ENCODE assay signal across 13 cellular contexts in genomic region chr12:55719371-55719770, GRCh38. TPM values are rescaled to one million over a fixed set of nuclear protein-coding genes. Genes with fewer than 3 reads are reported as not detected.
DNase-seq lines count a peak whose midpoint lies in the region; ATAC-seq and TF ChIP-seq lines count a peak whose summit lies in the region.
"Had no signal": no experiment of that assay in that cellular context is flagged by ENCODE, and none has a peak within 500 bp of the region (broad histone marks: within the 10 kb centered on the region; RNA-seq: fewer than 3 reads in every experiment).

No MANE protein-coding gene starts in this region.

- 69 to 76% (median 71%) methylated on average over 6 to 7 of the region's 7 CpGs for WGBS in stomach, 5 donors

- no peaks in the 10 kb centered on the region for H3K9me3 ChIP-seq in mucosa of stomach (ENCODE audit: control insufficient read depth, low read length)
- H3K9me3 ChIP-seq in stomach: no peaks in the 10 kb centered on the region

- H3K27ac Mint-ChIP-seq in HFFc6: peak overlapping the region; percentile 90
- H3K27ac Mint-ChIP-seq: activated naive CD8-positive, alpha-beta T cell treated with anti-CD3 and anti-CD28 coated beads, Interleukin-2, amount 10 ng/mL, durations not matched to agents 7 days and 5 days had no signal

- H3K27ac ChIP-seq in cingulate gyrus (ENCODE audit: low read depth, low read length): peak overlapping the region; percentile 63
- H3K27ac ChIP-seq in stomach: peak overlapping the region; percentile 69 to 100 (median 97)

- H3K4me1 ChIP-seq in mucosa of stomach (ENCODE audit: control insufficient read depth, insufficient read depth, low read length) (peaks cover 78% of the 10 kb centered on the region), stomach (peaks cover 82 to 91% (median 87%) of the 10 kb centered on the region in 4 donors)

- H3K36me3 ChIP-seq in mucosa of stomach (ENCODE audit: control insufficient read depth, insufficient read depth, low read length) (peaks cover 5% of the 10 kb centered on the region), stomach (peaks cover 4 to 31% (median 12%) of the 10 kb centered on the region in 4 donors)

- peak overlapping the region; percentile 55 for H3K9ac ChIP-seq in mucosa of stomach (ENCODE audit: low read length)

- TF ChIP-seq EP300 in stomach (IDR thresholded peaks at IDR 0.05): no peak

- H3K27me3 ChIP-seq in mucosa of stomach (ENCODE audit: control insufficient read depth, insufficient read depth, low read length) (no peaks in the 10 kb centered on the region), stomach (no peaks in the 10 kb centered on the region)

- TF ChIP-seq CTCF in HFFc6 (IDR thresholded peaks at IDR 0.05) (no peak), stomach (IDR thresholded peaks at IDR 0.05) (no peak)

- H3K4me3 ChIP-seq in mucosa of stomach (ENCODE audit: low read length): no peak overlapping the region
- no peak overlapping the region for H3K4me3 ChIP-seq in stomach

- H3K27me3 Mint-ChIP-seq in HFFc6 (ENCODE audit: insufficient read depth): peaks cover 21% of the 10 kb centered on the region
- H3K27me3 Mint-ChIP-seq: activated naive CD8-positive, alpha-beta T cell treated with anti-CD3 and anti-CD28 coated beads, Interleukin-2, amount 10 ng/mL, durations not matched to agents 7 days and 5 days; CD4-positive, CD25-positive, alpha-beta regulatory T cell had no signal

- H3K36me3 Mint-ChIP-seq in HFFc6 (ENCODE audit: low read depth): peaks cover 11% of the 10 kb centered on the region

- DNase-seq in HFFc6 (no peak), stomach (no peak), activated gamma-delta T cell treated with Interleukin-2 at 50 U/mL for 16 hours (no peak), LoVo (ENCODE audit: low spot score) (no peak)
- DNase-seq: activated naive CD8-positive, alpha-beta T cell treated with anti-CD3 and anti-CD28 coated beads, Interleukin-2, amount 10 ng/mL, durations not matched to agents 7 days and 5 days; CD4-positive, CD25-positive, alpha-beta regulatory T cell; NCI-H146; occipital lobe; stimulated activated naive CD4-positive, alpha-beta T cell treated with Interleukin-2 at 50 U/mL for 16 hours had no signal

- intact Hi-C loops in stomach (cut with DNase I; ENCODE audit: low total_unique reads): no loop called here

- peak overlapping the region; percentile 60 for H3K4me3 Mint-ChIP-seq in HFFc6
- H3K4me3 Mint-ChIP-seq: activated naive CD8-positive, alpha-beta T cell treated with anti-CD3 and anti-CD28 coated beads, Interleukin-2, amount 10 ng/mL, durations not matched to agents 7 days and 5 days had no signal

- H3K4me1 Mint-ChIP-seq in HFFc6 (ENCODE audit: low read depth): peaks cover 80% of the 10 kb centered on the region

- TF ChIP-seq POLR2A in stomach (IDR thresholded peaks at IDR 0.05): no peak

- H3K9me3 Mint-ChIP-seq in HFFc6: no peaks in the 10 kb centered on the region
- H3K9me3 Mint-ChIP-seq: activated naive CD8-positive, alpha-beta T cell treated with anti-CD3 and anti-CD28 coated beads, Interleukin-2, amount 10 ng/mL, durations not matched to agents 7 days and 5 days; CD4-positive, CD25-positive, alpha-beta regulatory T cell had no signal

- ATAC-seq in HG02840 (IDR thresholded peaks at IDR 0.05; ENCODE audit: low FRiP score, unreplicated experiment) (no peak), HG02870 (IDR thresholded peaks at IDR 0.05; ENCODE audit: unreplicated experiment) (no peak)

RNA-seq across cellular contexts. Expression of gene RDH5, which starts 0.8 kb away (rescaled TPM):
- 10 to 100 TPM in 2 of 6 experiments, 1 to 10 TPM in 4; 6.6 to 13.2 (median 7.8) TPM for total RNA-seq in HFFc6 (2021; fragmentation: NEBNext Ultra II Directional; extraction: Animal tissue kit (Norgen Biotek cat#: 25700))
- 10 to 100 TPM in 3 of 5 donors, 1 to 10 TPM in 2; 4.0 to 41.2 (median 19.3) TPM for total RNA-seq in stomach
- 10 to 100 TPM in 1 of 3 donors, 1 to 10 TPM in 2; 3.2 to 10.3 (median 9.7) TPM for polyA plus RNA-seq in stomach

RNA-seq across cellular contexts. Expression of gene BLOC1S1, which starts 3.5 kb away (rescaled TPM):
- total RNA-seq in HFFc6 (2021; fragmentation: NEBNext Ultra II Directional; extraction: Animal tissue kit (Norgen Biotek cat#: 25700)): 100 to 1,000 TPM in 4 of 6 experiments, 10 to 100 TPM in 2; 87.4 to 113 (median 104) TPM
- total RNA-seq in stomach: 100 to 1,000 TPM in 3 of 5 donors, 10 to 100 TPM in 2; 12.8 to 392 (median 114) TPM
- 100 to 1,000 TPM; 349 to 451 (median 411) TPM for polyA plus RNA-seq in stomach

RNA-seq across cellular contexts. Expression of gene CD63, which starts 9.4 kb away (rescaled TPM):
- total RNA-seq in HFFc6 (2021; fragmentation: NEBNext Ultra II Directional; extraction: Animal tissue kit (Norgen Biotek cat#: 25700)): 1,000 to 10,000 TPM; 1,860 to 2,483 (median 2,072) TPM
- 1,000 to 10,000 TPM in 1 of 5 donors, 100 to 1,000 TPM in 3, 10 to 100 TPM in 1; 71.2 to 1,329 (median 399) TPM for total RNA-seq in stomach
- 100 to 1,000 TPM; 455 to 899 (median 803) TPM for polyA plus RNA-seq in stomach

RNA-seq across cellular contexts. Expression of gene ITGA7, which starts 11.7 kb away (rescaled TPM):
- total RNA-seq in HFFc6 (2021; fragmentation: NEBNext Ultra II Directional; extraction: Animal tissue kit (Norgen Biotek cat#: 25700)): 1 to 10 TPM in 4 of 6 experiments, under 1 TPM in 2; 0.95 to 2.3 (median 1.2) TPM
- 100 to 1,000 TPM in 1 of 5 donors, 10 to 100 TPM in 4; 10.3 to 188 (median 58.0) TPM for total RNA-seq in stomach
- 10 to 100 TPM in 1 of 3 donors, 1 to 10 TPM in 2; 3.5 to 40.6 (median 5.8) TPM for polyA plus RNA-seq in stomach

RNA-seq across cellular contexts. Expression of gene GDF11, which starts 23.6 kb away (rescaled TPM):
- total RNA-seq in HFFc6 (2021; fragmentation: NEBNext Ultra II Directional; extraction: Animal tissue kit (Norgen Biotek cat#: 25700)): 10 to 100 TPM; 15.8 to 25.9 (median 16.9) TPM
- 1 to 10 TPM in 3 of 5 donors, under 1 TPM in 2; 0.29 to 4.6 (median 1.7) TPM for total RNA-seq in stomach
- polyA plus RNA-seq in stomach: 1 to 10 TPM; 1.1 to 6.5 (median 3.5) TPM
